15 cellular contexts compared by ENCODE assay signal in genomic region chr17:45935197-45935709, GRCh38. TPM values are rescaled to one million over a fixed set of nuclear protein-coding genes. Genes with fewer than 3 reads are reported as not detected.
A peak's percentile ranks its signal among the peaks of the same experiment; 100 is the strongest.
DNase-seq lines count a peak whose midpoint lies in the region; ATAC-seq, FAIRE-seq and TF ChIP-seq lines count a peak whose summit lies in the region.
"Had no signal": no experiment of that assay in that cellular context is flagged by ENCODE, and none has a peak within 500 bp of the region (broad histone marks: within the 10 kb centered on the region; RNA-seq: fewer than 3 reads in every experiment).

No MANE protein-coding gene starts in this region.

- FAIRE-seq in kidney (lab: Jason Lieb, UNC): no peak

- H3K4me1 ChIP-seq in kidney (ENCODE audit: control insufficient read depth in 1 of 2, insufficient read depth in 1 of 2, low read depth in 1 of 2, low read length in 2 of 2): peaks cover 2 to 16% of the 10 kb centered on the region in 2 donors
- H3K4me1 ChIP-seq in right lobe of liver: peaks cover 0 to 46% (median 6%) of the 10 kb centered on the region in 4 donors
- peaks cover 0 to 12% (median 0%) of the 10 kb centered on the region in 3 donors for H3K4me1 ChIP-seq in esophagus squamous epithelium
- H3K4me1 ChIP-seq in upper lobe of left lung: no peaks in the 10 kb centered on the region
- H3K4me1 ChIP-seq: BLaER1 treated with 17β-estradiol and CSF1 and Interleukin-3, amounts not matched to agents 10 nM and 100 nM had no signal

- no peak overlapping the region for H3K9ac ChIP-seq in kidney (ENCODE audit: low read length in 2 of 2)
- H3K9ac ChIP-seq: BLaER1 treated with 17β-estradiol and CSF1 and Interleukin-3, amounts not matched to agents 10 nM and 100 nM; GM23248 had no signal

- no peak for TF ChIP-seq CTCF in kidney (IDR thresholded peaks at IDR 0.05; ENCODE audit: borderline replicate concordance, extremely low read depth, insufficient read depth)
- TF ChIP-seq CTCF in right lobe of liver (IDR thresholded peaks at IDR 0.05): no peak
- TF ChIP-seq CTCF in esophagus squamous epithelium (IDR thresholded peaks at IDR 0.05): no peak
- no peak for TF ChIP-seq CTCF in upper lobe of left lung (IDR thresholded peaks at IDR 0.05)

- 26% methylated on average over 8 of the region's 8 CpGs for WGBS in right lobe of liver (ENCODE audit: insufficient coverage, low coverage, low lambda C conversion rate, missing lambda C conversion rate)
- WGBS in esophagus squamous epithelium, 2 donors: 84 to 86% methylated on average over 8 of the region's 8 CpGs
- 88 to 92% methylated on average over 8 of the region's 8 CpGs for WGBS in upper lobe of left lung, 2 donors

- H3K27me3 ChIP-seq in right lobe of liver (no peaks in the 10 kb centered on the region), esophagus squamous epithelium (no peaks in the 10 kb centered on the region), upper lobe of left lung (no peaks in the 10 kb centered on the region)
- H3K27me3 ChIP-seq: BLaER1 treated with 17β-estradiol and CSF1 and Interleukin-3, amounts not matched to agents 10 nM and 100 nM had no signal

- no peak for DNase-seq in kidney
- DNase-seq in right lobe of liver: peak in 1 of 3 donors; percentile 69
- DNase-seq in substantia nigra (lab: John Stamatoyannopoulos, UW): no peak
- no peak for DNase-seq in esophagus squamous epithelium (lab: John Stamatoyannopoulos, UW)
- DNase-seq in upper lobe of left lung: no peak
- DNase-seq: ACHN; Calu3; CD4-positive, CD25-positive, alpha-beta regulatory T cell; DMS 273 treated with DMSO at 0.1 percent for 48 hours; GM23248; H7 had no signal

- H3K9me3 ChIP-seq in kidney (ENCODE audit: control insufficient read depth in 1 of 2, low read length in 2 of 2): no peaks in the 10 kb centered on the region
- H3K9me3 ChIP-seq in right lobe of liver: no peaks in the 10 kb centered on the region
- no peaks in the 10 kb centered on the region for H3K9me3 ChIP-seq in esophagus squamous epithelium
- H3K9me3 ChIP-seq in upper lobe of left lung: no peaks in the 10 kb centered on the region
- H3K9me3 ChIP-seq: BLaER1 treated with 17β-estradiol and CSF1 and Interleukin-3, amounts not matched to agents 10 nM and 100 nM had no signal

- intact Hi-C loops in kidney (cut with DNase I) (no loop called here), right lobe of liver (cut with DNase I) (no loop called here), esophagus squamous epithelium (cut with DNase I) (no loop called here)

- H3K36me3 ChIP-seq in kidney (ENCODE audit: control insufficient read depth in 1 of 2, insufficient read depth in 2 of 2, low read length in 2 of 2) (no peaks in the 10 kb centered on the region), right lobe of liver (peaks cover 0 to 12% (median 2%) of the 10 kb centered on the region in 4 donors), esophagus squamous epithelium (no peaks in the 10 kb centered on the region), upper lobe of left lung (no peaks in the 10 kb centered on the region)
- H3K36me3 ChIP-seq: BLaER1 treated with 17β-estradiol and CSF1 and Interleukin-3, amounts not matched to agents 10 nM and 100 nM had no signal

- no peak for TF ChIP-seq EP300 in upper lobe of left lung (IDR thresholded peaks at IDR 0.05)

- TF ChIP-seq POLR2A in right lobe of liver (IDR thresholded peaks at IDR 0.05): no peak
- no peak for TF ChIP-seq POLR2A in esophagus squamous epithelium (IDR thresholded peaks at IDR 0.05)
- no peak for TF ChIP-seq POLR2A in upper lobe of left lung (IDR thresholded peaks at IDR 0.05)

- peak overlapping the region; percentile 18 for H3K27ac ChIP-seq in angular gyrus (ENCODE audit: low read depth, low read length)
- H3K27ac ChIP-seq in kidney (ENCODE audit: low read depth in 2 of 2, low read length in 2 of 2): peak overlapping the region; percentile 38 to 63
- H3K27ac ChIP-seq in right lobe of liver: peak overlapping the region; percentile 43 to 88 (median 63)
- peak overlapping the region; percentile 30 for H3K27ac ChIP-seq in substantia nigra (ENCODE audit: low read depth, low read length, poor library complexity, severe bottlenecking)
- no peak overlapping the region for H3K27ac ChIP-seq in esophagus squamous epithelium
- no peak overlapping the region for H3K27ac ChIP-seq in upper lobe of left lung
- H3K27ac ChIP-seq: BLaER1 treated with 17β-estradiol and CSF1 and Interleukin-3, amounts not matched to agents 10 nM and 100 nM; GM23248; HL-60 had no signal

- H3K4me3 ChIP-seq in kidney (ENCODE audit: low read length in 2 of 2): peak overlapping the region in 1 of 2 donors; percentile 28
- H3K4me3 ChIP-seq in right lobe of liver: peak overlapping the region; percentile 36 to 86 (median 62)
- H3K4me3 ChIP-seq in esophagus squamous epithelium: no peak overlapping the region
- no peak overlapping the region for H3K4me3 ChIP-seq in upper lobe of left lung
- H3K4me3 ChIP-seq: BLaER1 treated with 17β-estradiol and CSF1 and Interleukin-3, amounts not matched to agents 10 nM and 100 nM; GM23248 had no signal

- ATAC-seq in right lobe of liver: peak; percentile 16 to 47 (median 32)
- no peak for ATAC-seq in upper lobe of left lung (ENCODE audit: low FRiP score in 2 of 2)
- ATAC-seq in HG02852 (IDR thresholded peaks at IDR 0.05; ENCODE audit: unreplicated experiment): no peak

RNA-seq across cellular contexts. Expression of gene MAPT, which starts 40.9 kb away (rescaled TPM):
- total RNA-seq in kidney (2.9 TPM), right lobe of liver (1 to 10 TPM in 2 of 6 experiments, under 1 TPM in 4; 0.39 to 4.9 (median 0.59) TPM), esophagus squamous epithelium (10 to 100 TPM in 1 of 4 donors, 1 to 10 TPM in 1, under 1 TPM in 2; 0.44 to 12.2 (median 3.3) TPM), upper lobe of left lung (1 to 10 TPM; 2.1 to 3.7 (median 2.8) TPM)
- polyA plus RNA-seq in kidney (ENCODE audit: insufficient read depth, low read depth, low replicate concordance): 15.4 TPM
- total RNA-seq: GM23248 had no signal

Comparison
In these comparisons a context has a peak if more than half of its experiments do, and no peak if none do; other contexts are left out.
1. H3K27ac ChIP-seq: peak in angular gyrus (single experiment), kidney (2 of 2), right lobe of liver (3 of 3) and substantia nigra (single experiment); none in esophagus squamous epithelium (0 of 4) and upper lobe of left lung (0 of 4).
2. H3K4me3 ChIP-seq: peak in right lobe of liver (3 of 3); none in esophagus squamous epithelium (0 of 4) and upper lobe of left lung (0 of 4).
3. ATAC-seq: peak in right lobe of liver (4 of 4); none in upper lobe of left lung (0 of 2) and HG02852 (single experiment).